1 cellular context compared by ENCODE assay signal in genomic region chr10:3056280-3057037, GRCh38.
TF ChIP-seq lines count a peak whose summit lies in the region.

No MANE protein-coding gene starts in this region.

TF ChIP-seq in K562, 482 proteins besides CTCF, POLR2A, EP300 and RAD21:
- TF ChIP-seq POU5F1 (IDR thresholded peaks at IDR 0.05; ENCODE audit: borderline replicate concordance, low read depth, low read length, partially characterized antibody): no peak
- TF ChIP-seq ARID3A (IDR thresholded peaks at IDR 0.05; ENCODE audit: borderline replicate concordance, low read depth, low read length): no peak
- no peak for TF ChIP-seq SRSF9 (IDR thresholded peaks at IDR 0.05; ENCODE audit: borderline replicate concordance, low read depth, low read length)
- TF ChIP-seq ATF3 (IDR thresholded peaks at IDR 0.05): peak; percentile 70
- TF ChIP-seq ATF3 (CRISPR knock-in tag; conservative IDR thresholded peaks at IDR 0.05): no peak
- 0 out of 4 replicates have a peak, but pooled peaks of 1 of the 2 experiments have one; percentile 21 for TF ChIP-seq HDAC1 (IDR thresholded peaks at IDR 0.05)
- TF ChIP-seq PHB2 (IDR thresholded peaks at IDR 0.05; ENCODE audit: low read depth): no peak
- TF ChIP-seq NUFIP1 (IDR thresholded peaks at IDR 0.05; ENCODE audit: partially characterized antibody): no peak
- no peak for TF ChIP-seq NFRKB (IDR thresholded peaks at IDR 0.05; ENCODE audit: low read depth)
- no peak for TF ChIP-seq CEBPB (tag; IDR thresholded peaks at IDR 0.05)
- 0 out of 2 replicates have a peak, but pooled peaks have one; percentile 32 for TF ChIP-seq TEAD2 (tag; IDR thresholded peaks at IDR 0.05)
- no peak for TF ChIP-seq BRF1 (IDR thresholded peaks at IDR 0.05; ENCODE audit: borderline replicate concordance, extremely low read depth, insufficient read length)
- no peak for TF ChIP-seq HDAC3 (IDR thresholded peaks at IDR 0.05; ENCODE audit: borderline replicate concordance, partially characterized antibody)
- 0 out of 2 replicates have a peak, but pooled peaks have one; percentile 10 for TF ChIP-seq DPF2 (IDR thresholded peaks at IDR 0.05)
- no peak for TF ChIP-seq ZNF512 (tag; IDR thresholded peaks at IDR 0.05)
- peak; percentile 82; the same call in 1 of the 2 replicates for TF ChIP-seq MEF2A (IDR thresholded peaks at IDR 0.05; ENCODE audit: control insufficient read depth, low read depth, low read length)
- no peak for TF ChIP-seq SIN3A (IDR thresholded peaks at IDR 0.05; ENCODE audit: borderline replicate concordance in 2 of 2, control insufficient read depth in 1 of 2, low read depth in 2 of 2, low read length in 2 of 2)
- TF ChIP-seq EHMT2 (IDR thresholded peaks at IDR 0.05): 0 out of 2 replicates have a peak, but pooled peaks have one; percentile 14
- peak; percentile 62; the same call in 1 of the 2 replicates for TF ChIP-seq ZNF263 (CRISPR knock-in tag; IDR thresholded peaks at IDR 0.05; ENCODE audit: borderline replicate concordance)
- TF ChIP-seq NFXL1 (CRISPR knock-in tag; IDR thresholded peaks at IDR 0.05): no peak
- no peak for TF ChIP-seq STAG1 (CRISPR knock-in tag; IDR thresholded peaks at IDR 0.05; ENCODE audit: borderline replicate concordance)
- TF ChIP-seq HES1 (IDR thresholded peaks at IDR 0.05; ENCODE audit: low read depth): no peak
TF ChIP-seq in K562: peak in this region for 7.
